11 cellular contexts compared by ENCODE assay signal in the genomic region with DNA sequence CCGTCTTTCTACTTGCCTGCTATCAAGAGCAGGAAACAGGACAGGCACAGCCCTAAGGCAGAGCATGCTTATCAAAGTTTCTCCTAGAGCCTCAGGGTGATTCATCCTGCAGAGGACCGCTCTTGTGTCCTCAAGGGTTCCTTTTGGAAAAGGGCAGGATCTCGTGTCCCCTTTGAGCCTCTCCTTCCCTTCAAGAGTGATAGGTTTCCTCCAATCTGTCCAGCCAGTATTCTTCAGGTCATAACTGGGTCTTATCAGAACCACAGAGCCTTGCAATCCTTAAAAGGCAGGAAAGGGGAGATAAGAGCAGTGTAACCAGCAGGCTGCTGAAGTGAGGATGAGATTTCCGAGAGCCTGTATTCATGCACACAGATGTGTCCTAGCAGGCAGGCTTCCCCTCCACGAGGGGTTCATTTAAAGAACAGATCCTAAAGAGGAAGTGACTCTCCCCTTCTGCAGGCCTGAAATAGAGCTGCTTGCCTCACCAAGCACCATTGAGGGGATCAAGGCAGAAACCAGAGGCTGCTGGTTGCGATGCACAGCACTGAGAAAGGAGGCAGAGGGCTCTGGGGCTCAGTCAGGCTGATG.
DNase-seq lines count a peak whose midpoint lies in the region; ATAC-seq and TF ChIP-seq lines count a peak whose summit lies in the region.
"Had no signal": no experiment of that assay in that cellular context is flagged by ENCODE, and none has a peak within 500 bp of the region (broad histone marks: within the 10 kb centered on the region; RNA-seq: fewer than 3 reads in every experiment).

No MANE protein-coding gene starts in this region.

- TF ChIP-seq EP300 in SK-N-SH (IDR thresholded peaks at IDR 0.05; ENCODE audit: borderline replicate concordance in 1 of 2, low read depth in 1 of 2, low read length in 1 of 2) (no peak), gastroesophageal sphincter (IDR thresholded peaks at IDR 0.05) (no peak)

- H4K91ac ChIP-seq in trophoblast cell (ENCODE audit: low read depth, low read length), result no peak overlapping the region

- H3K9me2 ChIP-seq in SK-N-SH, result no peaks in the 10 kb centered on the region

- H3K27me3 ChIP-seq in DND-41 (ENCODE audit: insufficient read depth, low read length, poor library complexity) (no peaks in the 10 kb centered on the region), SK-N-SH (ENCODE audit: insufficient read depth) (no peaks in the 10 kb centered on the region), gastroesophageal sphincter (no peaks in the 10 kb centered on the region), trophoblast cell (ENCODE audit: insufficient read depth, low read length) (no peaks in the 10 kb centered on the region), osteoblast (ENCODE audit: insufficient read depth, low read length) (no peaks in the 10 kb centered on the region)

- H3K23ac ChIP-seq in trophoblast cell (ENCODE audit: low read length), result no peak overlapping the region

- H3F3A ChIP-seq in SK-N-SH (replicated peaks; ENCODE audit: insufficient read depth), result peaks cover 20% of the 10 kb centered on the region

- ATAC-seq in DND-41 (ENCODE audit: insufficient read depth, low read depth) (peak; percentile 17; the same call in 1 of the 3 replicates), gastroesophageal sphincter (no peak), HG03521 (IDR thresholded peaks at IDR 0.05; ENCODE audit: unreplicated experiment) (no peak), HG03520 (IDR thresholded peaks at IDR 0.05; ENCODE audit: unreplicated experiment) (no peak)

- no peak overlapping the region for H3K4me2 ChIP-seq in DND-41 (ENCODE audit: insufficient read depth, low read length)
- H3K4me2 ChIP-seq in SK-N-SH, result peak overlapping the region; percentile 6; the same call in 1 of the 2 replicates
- H3K4me2 ChIP-seq in trophoblast cell (ENCODE audit: low read length), result peak overlapping the region; percentile 36
- H3K4me2 ChIP-seq in osteoblast (ENCODE audit: insufficient read depth, low read length), result no peak overlapping the region

- peaks cover 0 to 5% (median under 1%) of the 10 kb centered on the region in 6 donors for H3K9me3 Mint-ChIP-seq in immature natural killer cell

- POLR2A ChIA-PET in SK-N-SH (lab: Yijun Ruan, JAX), result no interaction called here

- peaks cover 2% of the 10 kb centered on the region for H3K79me1 ChIP-seq in trophoblast cell (ENCODE audit: low read length)

- peaks cover 0 to 2% (median 1%) of the 10 kb centered on the region in 3 donors for H3K27me3 Mint-ChIP-seq in immature natural killer cell (ENCODE audit: low read depth in 3 of 3)

- H3K9me3 ChIP-seq in DND-41 (ENCODE audit: insufficient read depth, low read length, severe bottlenecking) (peaks cover 19% of the 10 kb centered on the region), SK-N-SH (peaks cover 10% of the 10 kb centered on the region; the same call in 1 of the 2 replicates), gastroesophageal sphincter (peaks cover 0 to 1% (median 0%) of the 10 kb centered on the region in 3 donors), trophoblast cell (ENCODE audit: insufficient read depth, low read depth, low read length) (peaks cover 1% of the 10 kb centered on the region), osteoblast (ENCODE audit: low read depth, low read length) (no peaks in the 10 kb centered on the region)

- no peak overlapping the region for H4K12ac ChIP-seq in trophoblast cell (ENCODE audit: low read depth, low read length)

- CTCF ChIA-PET in SK-N-SH (lab: Yijun Ruan, JAX), result interaction anchor here (0.6 to 4.6 kb wide), 2 partner anchors 10 to 208 kb away, joined by 3 to 21 read pairs; no protein-coding TSS in a partner anchor

- no peak overlapping the region for H3K18ac ChIP-seq in trophoblast cell (ENCODE audit: low read length)

- H3K36me3 ChIP-seq in DND-41 (ENCODE audit: insufficient read depth, low read length) (0 out of 2 replicates have a peak, but pooled peaks cover 5% of the 10 kb centered on the region), SK-N-SH (replicated peaks in 1 of 2; ENCODE audit: control insufficient read depth in 1 of 2, insufficient read depth in 2 of 2, low read length in 1 of 2) (peaks cover 2 to 55% of the 10 kb centered on the region in 2 experiments), gastroesophageal sphincter (peaks cover 0 to 25% of the 10 kb centered on the region in 2 donors), trophoblast cell (ENCODE audit: control insufficient read depth in 1 of 2, insufficient read depth in 2 of 2, low read length in 2 of 2) (peaks cover 0 to 2% of the 10 kb centered on the region in 2 experiments), osteoblast (ENCODE audit: insufficient read depth, low read length) (no peaks in the 10 kb centered on the region)

- peak overlapping the region in 1 of 6 donors; percentile 35 for H3K27ac Mint-ChIP-seq in immature natural killer cell

- no peak overlapping the region for H3K27ac ChIP-seq in DND-41 (ENCODE audit: low read length)
- peak overlapping the region in 1 of 2 experiments; percentile 31; a peak in 1 of 4 replicates for H3K27ac ChIP-seq in SK-N-SH (ENCODE audit: low read depth in 2 of 2, low read length in 1 of 2)
- peak overlapping the region; percentile 36 to 100 (median 66) for H3K27ac ChIP-seq in gastroesophageal sphincter
- peak overlapping the region; percentile 66 for H3K27ac ChIP-seq in trophoblast cell (ENCODE audit: low read depth, low read length)
- no peak overlapping the region for H3K27ac ChIP-seq in osteoblast (ENCODE audit: low read depth, low read length)

- H3K4me3 ChIP-seq in DND-41 (ENCODE audit: low read depth in 1 of 2, low read length in 2 of 2), result no peak overlapping the region
- H3K4me3 ChIP-seq in SK-N-SH (ENCODE audit: low read depth in 2 of 2, low read length in 1 of 2), result no peak overlapping the region
- peak overlapping the region in 1 of 2 donors; percentile 2 for H3K4me3 ChIP-seq in gastroesophageal sphincter
- H3K4me3 ChIP-seq in trophoblast cell (ENCODE audit: low read depth, low read length), result no peak overlapping the region
- H3K4me3 ChIP-seq in osteoblast (ENCODE audit: insufficient read depth, low read length), result no peak overlapping the region

- DNase-seq in DND-41, result no peak
- peak; percentile 60 for DNase-seq in SK-N-SH
- peak; percentile 37 to 61 for DNase-seq in trophoblast cell
- DNase-seq in immature natural killer cell, result no peak
- no peak for DNase-seq in osteoblast (ENCODE audit: insufficient read length, low spot score, missing footprints)
- DNase-seq: activated CD8-positive, alpha-beta memory T cell treated with anti-CD3 and anti-CD28 coated beads, Interleukin-2, amount 50 U/mL, for 4 hours; effector CD4-positive, alpha-beta T cell; stimulated activated CD4-positive, alpha-beta T cell treated with anti-CD3 and anti-CD28 coated beads, Interleukin-2, amount 100 ng/mL, for 48 hours had no signal

- TF ChIP-seq CTCF in DND-41 (IDR thresholded peaks at IDR 0.05; ENCODE audit: borderline replicate concordance, extremely low read depth, low read length, poor library complexity, severe bottlenecking) (no peak), SK-N-SH (IDR thresholded peaks at IDR 0.05) (no peak), gastroesophageal sphincter (IDR thresholded peaks at IDR 0.05) (no peak), osteoblast (IDR thresholded peaks at IDR 0.05; ENCODE audit: extremely low read depth, low read depth, low read length) (no peak)

- peak overlapping the region; percentile 13 for H2BK5ac ChIP-seq in trophoblast cell (ENCODE audit: low read depth, low read length, poor library complexity)

- H3K36me3 Mint-ChIP-seq in immature natural killer cell, result peaks cover 7 to 14% (median 12%) of the 10 kb centered on the region in 3 donors

- no peak for TF ChIP-seq POLR2A in gastroesophageal sphincter (IDR thresholded peaks at IDR 0.05)

- 78% methylated on average over 6 of the region's 6 CpGs for WGBS in SK-N-SH (ENCODE audit: low lambda C conversion rate)
- WGBS in gastroesophageal sphincter (ENCODE audit: low coverage in 1 of 2), 2 donors, result 23% methylated on average over 6 of the region's 6 CpGs; no CpG with 5 or more reads in 1 of the 2 donors
- WGBS in trophoblast cell (ENCODE audit: extremely low coverage, insufficient coverage, insufficient read length), result no CpG with 5 or more reads among the region's 6 CpGs

- H3K9ac ChIP-seq in DND-41 (ENCODE audit: low read depth, low read length) (no peak overlapping the region), SK-N-SH (no peak overlapping the region), trophoblast cell (ENCODE audit: low read length) (no peak overlapping the region)

- no peak overlapping the region for H3K14ac ChIP-seq in trophoblast cell (ENCODE audit: low read length)

- peaks cover 88% of the 10 kb centered on the region for H3K79me2 ChIP-seq in DND-41 (ENCODE audit: insufficient read depth, low read length)
- peaks cover 100% of the 10 kb centered on the region for H3K79me2 ChIP-seq in SK-N-SH (ENCODE audit: insufficient read depth)
- peaks cover 14% of the 10 kb centered on the region for H3K79me2 ChIP-seq in trophoblast cell (ENCODE audit: control insufficient read depth, insufficient read depth, low read length, poor library complexity)
- H3K79me2 ChIP-seq in osteoblast (ENCODE audit: insufficient read depth, low read length), result peaks cover 65% of the 10 kb centered on the region

- H3K4me1 ChIP-seq in DND-41 (ENCODE audit: insufficient read depth, low read length) (no peaks in the 10 kb centered on the region), SK-N-SH (ENCODE audit: control insufficient read depth in 1 of 2, insufficient read depth in 2 of 2, low read depth in 1 of 2, low read length in 1 of 2) (peaks cover 11 to 12% of the 10 kb centered on the region in 2 experiments; a peak in 2 of 4 replicates), gastroesophageal sphincter (peaks cover 13 to 93% (median 28%) of the 10 kb centered on the region in 3 donors), trophoblast cell (ENCODE audit: control insufficient read depth in 1 of 2, insufficient read depth in 2 of 2, low read length in 2 of 2) (peaks cover 14 to 15% of the 10 kb centered on the region in 2 experiments), osteoblast (ENCODE audit: insufficient read depth, low read length) (peaks cover 3% of the 10 kb centered on the region)

- peaks cover 12 to 14% of the 10 kb centered on the region in 2 donors for H3K4me1 Mint-ChIP-seq in immature natural killer cell

- no peak overlapping the region for H3K4ac ChIP-seq in trophoblast cell (ENCODE audit: low read depth, low read length)

- no peak overlapping the region for H4K8ac ChIP-seq in trophoblast cell (ENCODE audit: low read depth, low read length)

- H2AK5ac ChIP-seq in trophoblast cell (ENCODE audit: low read length), result no peak overlapping the region

- H3K4me3 Mint-ChIP-seq in immature natural killer cell, result no peak overlapping the region

- no peak overlapping the region for H2BK120ac ChIP-seq in trophoblast cell (ENCODE audit: insufficient read depth, low read length, poor library complexity)

- H2BK12ac ChIP-seq in trophoblast cell (ENCODE audit: low read length), result peak overlapping the region; percentile 6

- H2AFZ ChIP-seq in DND-41 (ENCODE audit: low read depth, low read length) (no peak overlapping the region), SK-N-SH (ENCODE audit: low read depth) (no peak overlapping the region), trophoblast cell (ENCODE audit: insufficient read depth, low read length, poor library complexity) (no peak overlapping the region), osteoblast (ENCODE audit: low read length) (no peak overlapping the region)

- TF ChIP-seq RAD21 in SK-N-SH (IDR thresholded peaks at IDR 0.05; ENCODE audit: low read length), result no peak

- H4K20me1 ChIP-seq in DND-41 (ENCODE audit: insufficient read depth, low read length) (peaks cover 18% of the 10 kb centered on the region; the same call in 1 of the 2 replicates), SK-N-SH (ENCODE audit: insufficient read depth) (peaks cover 85% of the 10 kb centered on the region), osteoblast (ENCODE audit: insufficient read depth, low read length) (peaks cover 8% of the 10 kb centered on the region)

Comparison
In these comparisons a context has a peak if more than half of its experiments do, and no peak if none do; other contexts are left out.
1. DNase-seq: peak in SK-N-SH (single experiment) and trophoblast cell (2 of 2); none in DND-41 (single experiment), immature natural killer cell (0 of 3) and osteoblast (single experiment).
2. H3K27ac ChIP-seq: peak in gastroesophageal sphincter (4 of 4) and trophoblast cell (single experiment); none in DND-41 (single experiment) and osteoblast (single experiment).
3. H3K4me2 ChIP-seq: peak in SK-N-SH (single experiment) and trophoblast cell (single experiment); none in DND-41 (single experiment) and osteoblast (single experiment).